5 cellular contexts compared by ENCODE assay signal in genomic region chr22:48192071-48192470, GRCh38.
"Had no signal": no experiment of that assay in that cellular context is flagged by ENCODE, and none has a peak within 500 bp of the region (broad histone marks: within the 10 kb centered on the region; RNA-seq: fewer than 3 reads in every experiment).

No MANE protein-coding gene starts in this region.

- H3K27ac ChIP-seq: HL-60, KMS-11 had no signal

- FAIRE-seq: HepG2, HTR-8/SVneo, K562 had no signal

- H3K4me3 ChIP-seq: K562 had no signal

- ATAC-seq: HepG2, K562 had no signal
